Comparison of ENCODE assay signal across 8 cellular contexts in the genomic region with DNA sequence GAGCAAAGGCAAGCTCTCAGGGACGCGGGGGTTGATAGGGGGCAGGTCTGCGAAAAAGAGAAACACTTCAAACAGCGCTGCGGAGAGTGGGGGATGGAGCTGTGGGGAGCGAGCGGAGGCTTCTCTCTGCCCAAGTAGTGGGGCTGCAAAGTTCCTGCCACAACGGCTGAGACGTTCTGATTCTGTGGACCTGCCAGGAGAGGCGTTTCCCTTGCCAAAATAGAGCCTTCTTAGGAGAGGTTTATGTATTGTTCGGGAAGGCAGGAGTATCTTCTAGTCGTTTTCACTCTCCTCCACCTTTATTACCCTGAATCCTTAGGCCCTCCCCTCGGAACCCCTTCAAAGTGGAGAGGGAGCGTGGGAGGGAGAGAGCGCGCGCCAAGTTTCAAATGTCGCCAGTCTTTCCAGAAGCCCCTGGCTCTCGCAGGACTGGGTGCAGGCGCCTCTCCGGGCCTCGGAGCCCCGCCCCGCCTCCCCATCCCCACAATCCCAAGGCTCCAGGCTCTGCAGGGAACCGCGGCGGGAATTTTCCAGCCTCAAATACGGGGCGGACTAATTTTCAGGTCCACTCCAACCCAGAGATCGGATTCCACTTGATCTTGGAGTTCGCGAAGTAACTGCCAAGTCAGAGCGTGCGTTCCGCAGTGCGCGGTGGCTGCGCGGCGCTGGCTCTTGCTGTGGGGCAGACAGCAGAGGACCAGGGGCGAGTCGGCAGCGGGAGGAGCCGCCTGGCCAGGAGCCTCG. TPM values are rescaled to one million over a fixed set of nuclear protein-coding genes. Genes with fewer than 3 reads are reported as not detected.
DNase-seq lines count a peak whose midpoint lies in the region; ATAC-seq and TF ChIP-seq lines count a peak whose summit lies in the region.

No MANE protein-coding gene starts in this region.

- H3K9me3 Mint-ChIP-seq in activated T-helper 17 cell treated with anti-CD3 and anti-CD28 coated beads, Interleukin-2, amount 50 U/mL, for 72 hours = no peaks in the 10 kb centered on the region
- peaks cover 4% of the 10 kb centered on the region for H3K9me3 Mint-ChIP-seq in stimulated activated memory B cell treated with anti-CD40 and anti-IgM and Interleukin-4, amounts not matched to agents 10 μg/mL and 1 μg/mL and 100 μg/mL, for 72 hours

- peaks cover 4% of the 10 kb centered on the region for H3K36me3 Mint-ChIP-seq in activated T-helper 17 cell treated with anti-CD3 and anti-CD28 coated beads, Interleukin-2, amount 50 U/mL, for 72 hours (ENCODE audit: low read depth)
- no peaks in the 10 kb centered on the region for H3K36me3 Mint-ChIP-seq in stimulated activated memory B cell treated with anti-CD40 and anti-IgM and Interleukin-4, amounts not matched to agents 10 μg/mL and 1 μg/mL and 100 μg/mL, for 72 hours

- H3K27ac Mint-ChIP-seq in activated T-helper 17 cell treated with anti-CD3 and anti-CD28 coated beads, Interleukin-2, amount 50 U/mL, for 72 hours = no peak overlapping the region
- H3K27ac Mint-ChIP-seq in stimulated activated memory B cell treated with anti-CD40 and anti-IgM and Interleukin-4, amounts not matched to agents 10 μg/mL and 1 μg/mL and 100 μg/mL, for 72 hours = no peak overlapping the region

- H3K4me1 Mint-ChIP-seq in activated T-helper 17 cell treated with anti-CD3 and anti-CD28 coated beads, Interleukin-2, amount 50 U/mL, for 72 hours = peaks cover 7% of the 10 kb centered on the region
- peaks cover 21% of the 10 kb centered on the region for H3K4me1 Mint-ChIP-seq in stimulated activated memory B cell treated with anti-CD40 and anti-IgM and Interleukin-4, amounts not matched to agents 10 μg/mL and 1 μg/mL and 100 μg/mL, for 72 hours

- no peak for TF ChIP-seq CTCF in MM.1S (IDR thresholded peaks at IDR 0.05; ENCODE audit: low read length)

- H3K36me3 ChIP-seq in MM.1S (replicated peaks; ENCODE audit: insufficient read depth, low read length) = no peaks in the 10 kb centered on the region

- H4K20me1 ChIP-seq in MM.1S (ENCODE audit: insufficient read depth, low read length) = no peaks in the 10 kb centered on the region

- H3K4me3 ChIP-seq in MM.1S (ENCODE audit: low read length) = no peak overlapping the region

- H3K9me3 ChIP-seq in MM.1S (replicated peaks; ENCODE audit: insufficient read depth, low read length) = no peaks in the 10 kb centered on the region

- no peaks in the 10 kb centered on the region for H3K27me3 ChIP-seq in MM.1S (replicated peaks; ENCODE audit: insufficient read depth, low read length)

- peaks cover 85% of the 10 kb centered on the region for H3K27me3 Mint-ChIP-seq in activated T-helper 17 cell treated with anti-CD3 and anti-CD28 coated beads, Interleukin-2, amount 50 U/mL, for 72 hours
- H3K27me3 Mint-ChIP-seq in stimulated activated memory B cell treated with anti-CD40 and anti-IgM and Interleukin-4, amounts not matched to agents 10 μg/mL and 1 μg/mL and 100 μg/mL, for 72 hours = peaks cover 82% of the 10 kb centered on the region

- H3K4me3 Mint-ChIP-seq in activated T-helper 17 cell treated with anti-CD3 and anti-CD28 coated beads, Interleukin-2, amount 50 U/mL, for 72 hours = peak overlapping the region; percentile 62
- peak overlapping the region; percentile 7 for H3K4me3 Mint-ChIP-seq in stimulated activated memory B cell treated with anti-CD40 and anti-IgM and Interleukin-4, amounts not matched to agents 10 μg/mL and 1 μg/mL and 100 μg/mL, for 72 hours

- no peaks in the 10 kb centered on the region for H3K9me2 ChIP-seq in MM.1S (replicated peaks; ENCODE audit: insufficient read depth, low read length)

- no peaks in the 10 kb centered on the region for H3F3A ChIP-seq in MM.1S (ENCODE audit: insufficient read depth, low read length)

- no peak overlapping the region for H3K4me2 ChIP-seq in MM.1S (ENCODE audit: low read depth, low read length)

- H3K27ac ChIP-seq in MM.1S (ENCODE audit: low read length) = no peak overlapping the region

- no peaks in the 10 kb centered on the region for H3K79me2 ChIP-seq in MM.1S (ENCODE audit: low read length)

- no peak overlapping the region for H3K9ac ChIP-seq in MM.1S (ENCODE audit: low read length)

- no peak overlapping the region for H2AFZ ChIP-seq in MM.1S (ENCODE audit: low read length)

- no peak for ATAC-seq in activated CD4-positive, CD25-positive, alpha-beta regulatory T cell treated with anti-CD3 and anti-CD28 coated beads, Interleukin-2, amount 50 U/mL, for 24 hours
- ATAC-seq in activated T-helper 17 cell treated with anti-CD3 and anti-CD28 coated beads, Interleukin-2, amount 50 U/mL, for 72 hours (replicated peaks) = no peak
- no peak for ATAC-seq in stimulated activated memory B cell treated with anti-CD40 and anti-IgM and Interleukin-4, amounts not matched to agents 10 μg/mL and 1 μg/mL and 100 μg/mL, for 72 hours
- ATAC-seq in HG02840 (IDR thresholded peaks at IDR 0.05; ENCODE audit: low FRiP score, unreplicated experiment) = no peak

- peak; percentile 30 for DNase-seq in activated CD4-positive, CD25-positive, alpha-beta regulatory T cell treated with anti-CD3 and anti-CD28 coated beads, Interleukin-2, amount 50 U/mL, for 72 hours
- DNase-seq in inferior parietal cortex (ENCODE audit: extremely low spot score) (peak; percentile 43), MM.1S (no peak), NCI-H2029 treated with DMSO at 0.1 percent for 48 hours (lab: John Stamatoyannopoulos, UW) (no peak)

- no peaks in the 10 kb centered on the region for H3K4me1 ChIP-seq in MM.1S (ENCODE audit: low read length)

RNA-seq across cellular contexts. Expression of gene POU3F2, which starts 10.0 kb away (rescaled TPM):
- total RNA-seq in activated T-helper 17 cell treated with anti-CD3 and anti-CD28 coated beads, Interleukin-2, amount 50 U/mL, for 72 hours = not detected

Comparison
In these comparisons a context has a peak if more than half of its experiments do, and no peak if none do; other contexts are left out.
1. DNase-seq: peak in activated CD4-positive, CD25-positive, alpha-beta regulatory T cell treated with anti-CD3 and anti-CD28 coated beads, Interleukin-2, amount 50 U/mL, for 72 hours (single experiment) and inferior parietal cortex (single experiment); none in MM.1S (single experiment) and NCI-H2029 treated with DMSO at 0.1 percent for 48 hours (single experiment).